1 cellular context compared by ENCODE assay signal in the genomic region with DNA sequence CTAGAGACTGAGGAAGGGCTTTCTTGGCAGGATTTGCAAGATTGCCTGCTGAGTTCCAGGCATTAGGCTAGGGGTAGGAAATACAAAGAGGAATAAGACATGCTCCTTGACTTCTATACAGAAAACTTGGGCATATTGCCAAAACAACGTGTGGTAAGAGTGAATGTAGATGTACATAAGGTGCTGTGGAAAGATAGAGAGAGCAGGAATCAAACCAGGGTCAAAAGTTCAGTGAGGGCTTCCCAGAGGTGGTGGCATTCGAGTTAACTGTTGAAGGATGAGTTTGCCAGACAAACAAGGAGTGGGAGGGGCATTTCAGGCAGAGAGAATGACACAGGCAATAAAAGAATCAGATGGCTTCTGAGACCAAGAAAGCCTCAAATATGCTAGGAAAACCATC.
TF ChIP-seq lines count a peak whose summit lies in the region.

No MANE protein-coding gene starts in this region.

TF ChIP-seq in IMR-90, 13 proteins besides CTCF, POLR2A, EP300 and RAD21 (continued from another document):
- TF ChIP-seq, protein P1, sequence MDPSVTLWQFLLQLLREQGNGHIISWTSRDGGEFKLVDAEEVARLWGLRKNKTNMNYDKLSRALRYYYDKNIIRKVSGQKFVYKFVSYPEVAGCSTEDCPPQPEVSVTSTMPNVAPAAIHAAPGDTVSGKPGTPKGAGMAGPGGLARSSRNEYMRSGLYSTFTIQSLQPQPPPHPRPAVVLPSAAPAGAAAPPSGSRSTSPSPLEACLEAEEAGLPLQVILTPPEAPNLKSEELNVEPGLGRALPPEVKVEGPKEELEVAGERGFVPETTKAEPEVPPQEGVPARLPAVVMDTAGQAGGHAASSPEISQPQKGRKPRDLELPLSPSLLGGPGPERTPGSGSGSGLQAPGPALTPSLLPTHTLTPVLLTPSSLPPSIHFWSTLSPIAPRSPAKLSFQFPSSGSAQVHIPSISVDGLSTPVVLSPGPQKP (IDR thresholded peaks at IDR 0.05; ENCODE audit: borderline replicate concordance, low read depth, low read length) = no peak
- TF ChIP-seq MAFK (IDR thresholded peaks at IDR 0.05; ENCODE audit: low read depth, low read length) (no peak), MAZ (IDR thresholded peaks at IDR 0.05; ENCODE audit: borderline replicate concordance, low read depth, low read length) (no peak), SMC3 (IDR thresholded peaks at IDR 0.05; ENCODE audit: low read depth, low read length) (no peak), MXI1 (IDR thresholded peaks at IDR 0.05; ENCODE audit: borderline replicate concordance, low read depth, low read length) (no peak), RCOR1 (IDR thresholded peaks at IDR 0.05; ENCODE audit: insufficient replicate concordance, low read length) (no peak)
